ENCODE assay signal across 33 cellular contexts in the genomic region with DNA sequence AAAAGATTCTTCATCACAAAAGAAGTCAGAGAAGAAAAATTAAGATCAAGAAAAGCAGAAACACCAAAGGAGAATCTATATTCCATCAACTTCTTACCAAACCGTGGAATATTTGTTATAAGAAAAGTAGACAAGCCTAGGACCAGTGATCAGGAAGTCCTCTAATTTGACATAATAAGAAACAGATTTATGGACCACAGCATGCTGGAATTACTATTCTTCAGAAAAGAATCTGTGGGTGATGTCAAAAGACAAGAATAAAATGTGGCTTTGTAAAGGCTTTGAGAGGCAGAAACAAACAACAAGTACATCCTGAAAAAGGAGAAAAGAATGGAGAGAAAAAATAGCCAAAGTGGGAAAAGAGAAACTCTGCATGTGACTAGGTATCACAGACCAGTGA.
"Had no signal": no experiment of that assay in that cellular context is flagged by ENCODE, and none has a peak within 500 bp of the region (broad histone marks: within the 10 kb centered on the region; RNA-seq: fewer than 3 reads in every experiment).

No MANE protein-coding gene starts in this region.

- DNase-seq: activated CD4-positive, alpha-beta memory T cell treated with anti-CD3 and anti-CD28 coated beads for 36 hours; activated CD4-positive, alpha-beta T cell treated with anti-CD3 and anti-CD28 coated beads, Interleukin-2, amount 10 ng/mL, durations not matched to agents 24 days and 14 days; activated CD4-positive, CD25-positive, alpha-beta regulatory T cell treated with anti-CD3 and anti-CD28 coated beads, Interleukin-2, amount 50 U/mL, for 72 hours; activated CD8-positive, alpha-beta memory T cell treated with anti-CD3 and anti-CD28 coated beads, Interleukin-2, amount 50 U/mL, for 4 hours; activated effector memory CD4-positive, alpha-beta T cell treated with anti-CD3 and anti-CD28 coated beads, Interleukin-2, amount 50 U/mL, for 16 hours; activated naive CD4-positive, alpha-beta T cell treated with anti-CD3 and anti-CD28 coated beads for 36 hours; activated naive CD8-positive, alpha-beta T cell treated with anti-CD3 and anti-CD28 coated beads for 36 hours; activated T-cell treated with anti-CD3 and anti-CD28 coated beads, Interleukin-2, amount 50 U/mL, for 1 hour; cortex of kidney; head of caudate nucleus; hypothalamus; immature natural killer cell; kidney; left colon; naive B cell; nephron progenitor cell; right lobe of liver; stimulated activated CD4-positive, alpha-beta T cell treated with anti-CD3 and anti-CD28 coated beads, Interleukin-4, amount 100 ng/mL, for 24 hours; stomach; thyroid gland; upper lobe of left lung; WERI-Rb-1 had no signal

- H3K4me1 Mint-ChIP-seq: activated CD4-positive, alpha-beta T cell treated with anti-CD3 and anti-CD28 coated beads, Interleukin-2, amount 10 ng/mL, durations not matched to agents 24 days and 14 days; brain; mesothelial cell of epicardium; naive B cell; nephron progenitor cell; stimulated activated memory B cell treated with anti-CD40 and anti-IgM and Interleukin-4, amounts not matched to agents 10 μg/mL and 1 μg/mL and 100 μg/mL, for 72 hours had no signal

- H3K27me3 ChIP-seq: ascending aorta, cardiac muscle cell, gastroesophageal sphincter, neutrophil, right lobe of liver, stomach, thyroid gland, upper lobe of left lung, vagina had no signal

- H3K4me3 ChIP-seq: ascending aorta, cardiac muscle cell, gastroesophageal sphincter, right lobe of liver, skin epidermis, stomach, thyroid gland, upper lobe of left lung, vagina had no signal

- H3K36me3 ChIP-seq: ascending aorta, cardiac muscle cell, gastroesophageal sphincter, neutrophil, right lobe of liver, stomach, thyroid gland, upper lobe of left lung, vagina, WERI-Rb-1 had no signal

- ATAC-seq: gastroesophageal sphincter; left colon; right lobe of liver; stimulated activated memory B cell treated with anti-CD40 and anti-IgM and Interleukin-4, amounts not matched to agents 10 μg/mL and 1 μg/mL and 100 μg/mL, for 72 hours had no signal

- H3K36me3 Mint-ChIP-seq: activated CD4-positive, alpha-beta memory T cell treated with anti-CD3 and anti-CD28 coated beads for 36 hours; brain; immature natural killer cell; mesothelial cell of epicardium had no signal

- H3K27ac ChIP-seq: ascending aorta, cardiac muscle cell, gastroesophageal sphincter, neutrophil, right lobe of liver, skin epidermis, stomach, thyroid gland, upper lobe of left lung, vagina, WERI-Rb-1 had no signal

- H3K9me3 Mint-ChIP-seq: activated CD4-positive, alpha-beta memory T cell treated with anti-CD3 and anti-CD28 coated beads for 36 hours; activated CD4-positive, alpha-beta T cell treated with anti-CD3 and anti-CD28 coated beads, Interleukin-2, amount 10 ng/mL, durations not matched to agents 24 days and 14 days; activated naive CD4-positive, alpha-beta T cell treated with anti-CD3 and anti-CD28 coated beads for 36 hours; activated naive CD8-positive, alpha-beta T cell treated with anti-CD3 and anti-CD28 coated beads for 36 hours; activated T-helper 1 cell treated with anti-CD3 and anti-CD28 coated beads, Interleukin-12 subunit alpha, Interleukin-12 subunit beta, Interleukin-2, Interleukin-4 antibody, amounts not matched to agents 30 ng/mL and 10 ng/mL and 1 ng/mL, durations not matched to agents 14 hours and 24 hours and 36 hours; brain; immature natural killer cell; mesothelial cell of epicardium; naive B cell; nephron progenitor cell; stimulated activated memory B cell treated with anti-CD40 and anti-IgM and Interleukin-4, amounts not matched to agents 10 μg/mL and 1 μg/mL and 100 μg/mL, for 72 hours had no signal

- H3K4me3 Mint-ChIP-seq: activated CD4-positive, alpha-beta memory T cell treated with anti-CD3 and anti-CD28 coated beads for 36 hours; activated CD4-positive, alpha-beta T cell treated with anti-CD3 and anti-CD28 coated beads, Interleukin-2, amount 10 ng/mL, durations not matched to agents 24 days and 14 days; activated naive CD4-positive, alpha-beta T cell treated with anti-CD3 and anti-CD28 coated beads for 36 hours; activated naive CD8-positive, alpha-beta T cell treated with anti-CD3 and anti-CD28 coated beads for 36 hours; activated T-helper 1 cell treated with anti-CD3 and anti-CD28 coated beads, Interleukin-12 subunit alpha, Interleukin-12 subunit beta, Interleukin-2, Interleukin-4 antibody, amounts not matched to agents 30 ng/mL and 10 ng/mL and 1 ng/mL, durations not matched to agents 14 hours and 24 hours and 36 hours; brain; immature natural killer cell; mesothelial cell of epicardium; naive B cell; nephron progenitor cell; stimulated activated memory B cell treated with anti-CD40 and anti-IgM and Interleukin-4, amounts not matched to agents 10 μg/mL and 1 μg/mL and 100 μg/mL, for 72 hours had no signal

- H3K9me3 ChIP-seq: ascending aorta, gastroesophageal sphincter, neutrophil, right lobe of liver, stomach, thyroid gland, upper lobe of left lung, vagina had no signal

- H3K4me1 ChIP-seq: ascending aorta, gastroesophageal sphincter, right lobe of liver, thyroid gland, upper lobe of left lung, vagina had no signal

- H3K27ac Mint-ChIP-seq: activated CD4-positive, alpha-beta memory T cell treated with anti-CD3 and anti-CD28 coated beads for 36 hours; activated CD4-positive, alpha-beta T cell treated with anti-CD3 and anti-CD28 coated beads, Interleukin-2, amount 10 ng/mL, durations not matched to agents 24 days and 14 days; activated naive CD4-positive, alpha-beta T cell treated with anti-CD3 and anti-CD28 coated beads for 36 hours; activated naive CD8-positive, alpha-beta T cell treated with anti-CD3 and anti-CD28 coated beads for 36 hours; activated T-helper 1 cell treated with anti-CD3 and anti-CD28 coated beads, Interleukin-12 subunit alpha, Interleukin-12 subunit beta, Interleukin-2, Interleukin-4 antibody, amounts not matched to agents 30 ng/mL and 10 ng/mL and 1 ng/mL, durations not matched to agents 14 hours and 24 hours and 36 hours; brain; immature natural killer cell; mesothelial cell of epicardium; naive B cell; nephron progenitor cell; progenitor cell of endocrine pancreas; stimulated activated memory B cell treated with anti-CD40 and anti-IgM and Interleukin-4, amounts not matched to agents 10 μg/mL and 1 μg/mL and 100 μg/mL, for 72 hours had no signal
